ENCODE assay signal across 9 cellular contexts in the genomic region with DNA sequence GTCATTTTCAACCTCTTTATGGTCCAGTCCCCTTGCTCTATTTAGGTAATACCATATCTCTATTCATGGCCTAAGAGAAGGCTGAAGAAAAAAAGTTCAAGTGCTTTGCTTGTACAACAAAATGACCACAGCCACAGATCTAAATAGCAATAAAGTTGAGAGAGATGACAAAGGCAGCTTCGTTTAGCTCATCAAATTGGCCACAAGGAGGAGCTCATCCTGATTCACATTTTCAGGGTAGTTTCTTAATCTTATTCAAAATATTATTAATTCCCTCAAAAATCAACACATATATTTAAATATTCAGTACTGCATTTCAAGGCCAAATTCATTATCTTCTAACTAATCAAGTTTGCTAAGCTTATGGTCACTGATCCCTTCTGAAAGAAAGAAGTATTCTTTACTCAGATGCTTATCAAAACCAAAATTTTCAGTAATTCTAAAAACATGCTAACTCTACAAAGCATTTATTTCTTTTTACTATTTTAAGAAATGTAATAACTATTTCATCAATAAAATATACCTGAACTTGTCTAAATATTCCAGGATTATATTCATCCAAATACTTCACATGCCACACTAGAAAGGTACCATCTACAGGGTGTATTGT.
DNase-seq lines count a peak whose midpoint lies in the region; ATAC-seq and TF ChIP-seq lines count a peak whose summit lies in the region.
"Had no signal": no experiment of that assay in that cellular context is flagged by ENCODE, and none has a peak within 500 bp of the region (broad histone marks: within the 10 kb centered on the region; RNA-seq: fewer than 3 reads in every experiment).

No MANE protein-coding gene starts in this region.

- WGBS in H9 (ENCODE audit: extremely low coverage, insufficient read length, low lambda C conversion rate), result no CpG with 5 or more reads among the region's 1 CpG

- H3K9me3 Mint-ChIP-seq in H9, result no peaks in the 10 kb centered on the region
- H3K9me3 Mint-ChIP-seq: activated T-cell treated with anti-CD3 and anti-CD28 coated beads, Interleukin-2, amount 50 U/mL, for 24 hours had no signal

- H3K4me2 ChIP-seq in H9 (ENCODE audit: insufficient read depth, insufficient read length, low read length), result no peak overlapping the region

- no peak overlapping the region for H3K4me3 Mint-ChIP-seq in H9
- H3K4me3 Mint-ChIP-seq: activated T-cell treated with anti-CD3 and anti-CD28 coated beads, Interleukin-2, amount 50 U/mL, for 24 hours had no signal

- H2AFZ ChIP-seq in H9 (ENCODE audit: low read length), result no peak overlapping the region

- H4K8ac ChIP-seq in H9 (replicated peaks; ENCODE audit: insufficient read length, low read depth, low read length), result no peak overlapping the region

- no peaks in the 10 kb centered on the region for H3K4me1 ChIP-seq in H9 (ENCODE audit: insufficient read depth, low read length)

- H3K9ac ChIP-seq in H9 (ENCODE audit: extremely low read depth, insufficient read length, low read length), result no peak overlapping the region

- H3K18ac ChIP-seq in H9 (ENCODE audit: insufficient read length, low read depth, low read length), result no peak overlapping the region

- no peaks in the 10 kb centered on the region for H4K20me1 ChIP-seq in H9 (ENCODE audit: control insufficient read depth, insufficient read depth, insufficient read length)

- H3K27me3 Mint-ChIP-seq in H9 (ENCODE audit: low read depth), result no peaks in the 10 kb centered on the region
- H3K27me3 Mint-ChIP-seq: activated T-cell treated with anti-CD3 and anti-CD28 coated beads, Interleukin-2, amount 50 U/mL, for 24 hours had no signal

- H2BK12ac ChIP-seq in H9 (ENCODE audit: insufficient read length, low read depth, low read length), result no peak overlapping the region

- H4K5ac ChIP-seq in H9 (ENCODE audit: insufficient read length, low read depth, low read length), result no peak overlapping the region

- H3K79me1 ChIP-seq in H9 (ENCODE audit: insufficient read depth, low read depth, low read length, poor library complexity, severe bottlenecking), result no peaks in the 10 kb centered on the region

- no peaks in the 10 kb centered on the region for H3K27me3 ChIP-seq in H9 (ENCODE audit: insufficient read depth, low read length)

- no peak overlapping the region for H2BK5ac ChIP-seq in H9 (ENCODE audit: insufficient read length, low read length)

- H3K36me3 Mint-ChIP-seq in H9 (ENCODE audit: insufficient read depth in 1 of 3, low read depth in 3 of 3), result peaks cover 0 to 1% (median 0%) of the 10 kb centered on the region in 3 experiments; a peak in 1 of 7 replicates

- no peak overlapping the region for H2BK15ac ChIP-seq in H9 (ENCODE audit: low read depth, low read length)

- no peak overlapping the region for H2BK120ac ChIP-seq in H9 (ENCODE audit: low read depth, low read length, poor library complexity, severe bottlenecking)

- H2BK20ac ChIP-seq in H9 (ENCODE audit: low read depth, low read length, poor library complexity, severe bottlenecking), result no peak overlapping the region

- ATAC-seq in sciatic nerve (no peak), GM21528 (IDR thresholded peaks at IDR 0.05; ENCODE audit: low FRiP score, unreplicated experiment) (no peak), HG03520 (IDR thresholded peaks at IDR 0.05; ENCODE audit: unreplicated experiment) (no peak)

- H3K27ac Mint-ChIP-seq in H9, result no peak overlapping the region
- H3K27ac Mint-ChIP-seq: activated T-cell treated with anti-CD3 and anti-CD28 coated beads, Interleukin-2, amount 50 U/mL, for 24 hours had no signal

- no peak overlapping the region for H3K56ac ChIP-seq in H9 (ENCODE audit: insufficient read length, low read depth, low read length)

- H4K91ac ChIP-seq in H9 (ENCODE audit: insufficient read length, low read depth, low read length), result no peak overlapping the region

- no peak overlapping the region for H3K4ac ChIP-seq in H9 (ENCODE audit: low read depth, low read length)

- no peak for DNase-seq in AG09319 (ENCODE audit: extremely low read depth, low read depth)
- DNase-seq in H9, result no peak
- DNase-seq in kidney tubule cell (ENCODE audit: low spot score), result peak; percentile 18
- no peak for DNase-seq in sciatic nerve (ENCODE audit: low spot score)
- no peak for DNase-seq in NCI-H524 treated with DMSO at 0.1 percent for 48 hours (lab: John Stamatoyannopoulos, UW)
- DNase-seq: activated T-cell treated with anti-CD3 and anti-CD28 coated beads, Interleukin-2, amount 50 U/mL, for 24 hours had no signal

- H3K27ac ChIP-seq in H9 (ENCODE audit: insufficient read length, low read depth, low read length) (no peak overlapping the region), VCaP (no peak overlapping the region)

- no peak overlapping the region for H3K14ac ChIP-seq in H9 (ENCODE audit: insufficient read depth, low read length)

- H3K4me1 Mint-ChIP-seq in H9, result no peaks in the 10 kb centered on the region

- TF ChIP-seq CTCF in AG09319 (IDR thresholded peaks at IDR 0.05; ENCODE audit: low read depth, low read length) (peak; percentile 66), H9 (conservative IDR thresholded peaks at IDR 0.05) (peak; percentile 77), VCaP (conservative IDR thresholded peaks at IDR 0.05) (peak; percentile 85)

- H3K9me3 ChIP-seq in H9 (ENCODE audit: control insufficient read depth, low read depth, low read length), result no peaks in the 10 kb centered on the region

- H3K79me2 ChIP-seq in H9 (ENCODE audit: insufficient read depth, low read length), result no peaks in the 10 kb centered on the region

- no peak overlapping the region for H2AK5ac ChIP-seq in H9 (ENCODE audit: insufficient read length, low read length)

- H3K23ac ChIP-seq in H9 (ENCODE audit: insufficient read length, low read depth, low read length), result no peak overlapping the region

- intact Hi-C loops in sciatic nerve (cut with DNase I), result no loop called here

- H3T11ph ChIP-seq in H9 (ENCODE audit: low read length), result no peak overlapping the region

- no peaks in the 10 kb centered on the region for H3K23me2 ChIP-seq in H9 (ENCODE audit: insufficient read length, low read depth, low read length, poor library complexity, severe bottlenecking)
